Comparison of ENCODE assay signal across 19 cellular contexts in the genomic region with DNA sequence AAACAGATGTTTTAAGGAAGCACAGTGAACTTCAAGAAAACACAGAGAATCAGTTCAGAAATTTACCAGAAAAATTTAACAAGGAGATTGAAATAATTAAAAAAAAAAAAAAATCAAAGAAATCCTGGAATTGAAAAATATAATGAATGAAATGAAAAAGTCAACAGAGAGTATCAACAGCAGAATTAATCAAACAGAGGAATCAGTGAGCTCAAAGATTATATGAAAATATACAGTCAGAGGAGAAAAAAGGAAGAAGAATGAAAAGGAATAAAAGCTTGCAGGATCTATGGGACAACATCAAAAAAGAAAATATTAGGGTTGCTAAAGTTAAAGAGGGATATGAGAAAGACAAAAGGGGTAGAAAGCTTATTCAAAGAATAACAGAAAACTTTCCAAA.
"Had no signal": no experiment of that assay in that cellular context is flagged by ENCODE, and none has a peak within 500 bp of the region (broad histone marks: within the 10 kb centered on the region; RNA-seq: fewer than 3 reads in every experiment).

No MANE protein-coding gene starts in this region.

- H3K27ac ChIP-seq: colonic mucosa, gastroesophageal sphincter, left lung, lower lobe of right lung, parathyroid adenoma, psoas muscle, stomach had no signal

- H3K4me3 ChIP-seq: colonic mucosa, gastroesophageal sphincter, left lung, lower lobe of right lung, psoas muscle, stomach had no signal

- H3K27me3 Mint-ChIP-seq: memory B cell; naive thymus-derived CD4-positive, alpha-beta T cell had no signal

- H3K79me2 ChIP-seq: parathyroid adenoma had no signal

- H3K4me3 Mint-ChIP-seq: memory B cell, mesothelial cell of epicardium, nephron progenitor cell had no signal

- H3K27me3 ChIP-seq: colonic mucosa, gastroesophageal sphincter, left lung, stomach had no signal

- H3K9ac ChIP-seq: parathyroid adenoma had no signal

- H3K36me3 ChIP-seq: colonic mucosa had no signal

- H3K4me1 ChIP-seq: colonic mucosa, gastroesophageal sphincter, left lung, lower lobe of right lung, parathyroid adenoma, psoas muscle, stomach had no signal

- FAIRE-seq: keratinocyte had no signal

- DNase-seq: cerebellar nuclear complex; colonic mucosa; dermis blood vessel endothelial cell; immature natural killer cell; left lung; lower lobe of right lung; naive thymus-derived CD4-positive, alpha-beta T cell; nephron progenitor cell; psoas muscle; retina; stimulated activated naive CD4-positive, alpha-beta T cell; stomach had no signal

- H3K27ac Mint-ChIP-seq: immature natural killer cell, memory B cell, mesothelial cell of epicardium, nephron progenitor cell had no signal

- H2AFZ ChIP-seq: parathyroid adenoma had no signal

- ATAC-seq: esophagus mucosa; gastroesophageal sphincter; left lung; lower lobe of right lung; naive thymus-derived CD4-positive, alpha-beta T cell; psoas muscle; sciatic nerve had no signal

- H3K4me1 Mint-ChIP-seq: immature natural killer cell; memory B cell; mesothelial cell of epicardium; naive thymus-derived CD4-positive, alpha-beta T cell; nephron progenitor cell had no signal
